30 cellular contexts compared by ENCODE assay signal in the genomic region with DNA sequence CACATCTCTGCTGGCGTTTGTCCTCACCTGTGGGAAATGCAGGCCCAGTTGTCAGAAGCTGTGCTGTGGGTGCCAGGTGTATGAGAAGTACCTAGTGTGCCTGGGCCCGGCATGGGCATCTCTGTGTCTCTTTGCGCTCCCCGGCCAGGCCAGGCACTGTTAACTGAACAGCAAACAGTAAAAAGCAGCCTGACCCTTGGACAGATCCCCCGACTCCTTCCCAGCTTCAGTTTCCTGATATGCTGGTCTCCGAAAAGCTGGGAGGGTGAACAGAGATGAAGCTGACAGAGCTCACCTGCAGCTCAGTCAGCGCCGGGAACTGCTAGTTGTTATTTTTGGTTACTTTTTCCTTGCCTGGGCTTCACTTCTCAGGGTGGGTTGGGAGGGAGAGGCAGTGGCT. TPM values are rescaled to one million over a fixed set of nuclear protein-coding genes. Genes with fewer than 3 reads are reported as not detected.
DNase-seq lines count a peak whose midpoint lies in the region; ATAC-seq, FAIRE-seq and TF ChIP-seq lines count a peak whose summit lies in the region.
"Had no signal": no experiment of that assay in that cellular context is flagged by ENCODE, and none has a peak within 500 bp of the region (broad histone marks: within the 10 kb centered on the region; RNA-seq: fewer than 3 reads in every experiment).

No MANE protein-coding gene starts in this region.

- TF ChIP-seq RAD21 in HepG2 (CRISPR knock-in tag; IDR thresholded peaks at IDR 0.05) = no peak

- peaks cover 73% of the 10 kb centered on the region for H3K79me2 ChIP-seq in HepG2 (ENCODE audit: insufficient read depth, low read length)
- H3K79me2 ChIP-seq in parathyroid adenoma = peaks cover 52% of the 10 kb centered on the region

- H2AFZ ChIP-seq in HepG2 (ENCODE audit: low read length) (no peak overlapping the region), parathyroid adenoma (no peak overlapping the region)

- TF ChIP-seq POLR2A in HepG2 (IDR thresholded peaks at IDR 0.05; ENCODE audit: insufficient read depth in 1 of 2, low read depth in 2 of 2, low read length in 2 of 2) (no peak), right lobe of liver (IDR thresholded peaks at IDR 0.05) (no peak), esophagus squamous epithelium (IDR thresholded peaks at IDR 0.05) (no peak), vagina (IDR thresholded peaks at IDR 0.05) (no peak)

- H3K9ac ChIP-seq in HepG2 (ENCODE audit: insufficient read depth, low read depth, low read length) (no peak overlapping the region), parathyroid adenoma (no peak overlapping the region)

- BruUV-seq in HepG2 (replicated peaks; lab: Mats Ljungman, UMichigan) = no TSS peak

- H3K27me3 ChIP-seq in HepG2 (ENCODE audit: control insufficient read depth in 1 of 2, insufficient read depth in 2 of 2, low read length in 2 of 2) = no peaks in the 10 kb centered on the region
- no peaks in the 10 kb centered on the region for H3K27me3 ChIP-seq in right lobe of liver
- no peaks in the 10 kb centered on the region for H3K27me3 ChIP-seq in esophagus squamous epithelium
- no peaks in the 10 kb centered on the region for H3K27me3 ChIP-seq in parathyroid adenoma (ENCODE audit: control insufficient read depth, insufficient read depth, low read length)
- no peaks in the 10 kb centered on the region for H3K27me3 ChIP-seq in vagina
- H3K27me3 ChIP-seq: gastrocnemius medialis, right atrium auricular region, SJSA1, spleen had no signal

- H3K36me3 ChIP-seq in HepG2 (replicated peaks in 1 of 2; ENCODE audit: control insufficient read depth in 1 of 2, insufficient read depth in 2 of 2, low read length in 2 of 2) (no peaks in the 10 kb centered on the region), right lobe of liver (no peaks in the 10 kb centered on the region), esophagus squamous epithelium (peaks cover 0 to 7% (median 0%) of the 10 kb centered on the region in 3 donors), parathyroid adenoma (ENCODE audit: control insufficient read depth, insufficient read depth, low read length) (no peaks in the 10 kb centered on the region), vagina (no peaks in the 10 kb centered on the region)
- H3K36me3 ChIP-seq: gastrocnemius medialis, right atrium auricular region, SJSA1 had no signal

- CTCF ChIA-PET in HepG2 (lab: Yijun Ruan, JAX; ENCODE audit: low intra/inter-chr PET ratio, low total read pairs) = no interaction called here

- peak; percentile 60 for FAIRE-seq in HepG2 (lab: Jason Lieb, UNC)
- FAIRE-seq: GM12891, RCC 7860 had no signal

- peaks cover 87% of the 10 kb centered on the region for H4K20me1 ChIP-seq in HepG2 (ENCODE audit: insufficient read depth, low read length)

- H3K4me2 ChIP-seq in HepG2 (ENCODE audit: low read depth, low read length) (peak overlapping the region; percentile 54), parathyroid adenoma (ENCODE audit: low read length) (peak overlapping the region; percentile 21)

- in situ Hi-C loops in HepG2 (cut with HindIII; ENCODE audit: extremely low pct_ligation_motif_present, low pct_unique_long_range_greater_than_20kb) = no loop called here

- H3K27ac ChIP-seq in HepG2 (ENCODE audit: extremely low read length, insufficient read depth, low read length) = no peak overlapping the region
- H3K27ac ChIP-seq in right lobe of liver = peak overlapping the region in 1 of 3 donors; percentile 0
- H3K27ac ChIP-seq in esophagus squamous epithelium = peak overlapping the region; percentile 81 to 93 (median 90)
- peak overlapping the region; percentile 86 for H3K27ac ChIP-seq in parathyroid adenoma
- peak overlapping the region; percentile 57 for H3K27ac ChIP-seq in vagina
- H3K27ac ChIP-seq: right atrium auricular region, SJSA1 had no signal

- intact Hi-C loops in HepG2 (cut with micrococcal nuclease; ENCODE audit: unreplicated experiment) = no loop called here
- intact Hi-C loops in right lobe of liver (cut with DNase I) = no loop called here
- intact Hi-C loops in esophagus squamous epithelium (cut with DNase I) = no loop called here
- intact Hi-C loops in vagina (cut with DNase I) = no loop called here

- no peaks in the 10 kb centered on the region for H3K9me3 ChIP-seq in HepG2 (ENCODE audit: low read length)
- no peaks in the 10 kb centered on the region for H3K9me3 ChIP-seq in right lobe of liver
- no peaks in the 10 kb centered on the region for H3K9me3 ChIP-seq in esophagus squamous epithelium
- H3K9me3 ChIP-seq in parathyroid adenoma (ENCODE audit: control insufficient read depth, low read length) = no peaks in the 10 kb centered on the region
- H3K9me3 ChIP-seq in vagina = no peaks in the 10 kb centered on the region
- H3K9me3 ChIP-seq: gastrocnemius medialis, right atrium auricular region, SJSA1, spleen had no signal

- H3K4me3 ChIP-seq in HepG2 (replicated peaks in 1 of 3; ENCODE audit: insufficient read depth in 1 of 3, low read depth in 2 of 3, low read length in 3 of 3) (no peak overlapping the region; a peak in 1 of 6 replicates), right lobe of liver (no peak overlapping the region), esophagus squamous epithelium (no peak overlapping the region), parathyroid adenoma (ENCODE audit: low read depth, low read length) (no peak overlapping the region), vagina (no peak overlapping the region)
- H3K4me3 ChIP-seq: gastrocnemius medialis, right atrium auricular region, SJSA1, spleen had no signal

- WGBS in HepG2 (ENCODE audit: low lambda C conversion rate) = 15% methylated on average over 7 of the region's 8 CpGs
- 35% methylated on average over 4 of the region's 8 CpGs for WGBS in right lobe of liver (ENCODE audit: insufficient coverage, low coverage, low lambda C conversion rate, missing lambda C conversion rate)
- WGBS in esophagus squamous epithelium, 2 donors = 22 to 50% methylated on average over 4 to 5 of the region's 8 CpGs

- peaks cover 61% of the 10 kb centered on the region for H3K4me1 ChIP-seq in HepG2 (ENCODE audit: insufficient read depth, low read length)
- peaks cover 2 to 100% (median 63%) of the 10 kb centered on the region in 4 donors for H3K4me1 ChIP-seq in right lobe of liver
- H3K4me1 ChIP-seq in esophagus squamous epithelium = peaks cover 87 to 100% (median 96%) of the 10 kb centered on the region in 3 donors
- peaks cover 81% of the 10 kb centered on the region for H3K4me1 ChIP-seq in parathyroid adenoma
- peaks cover 100% of the 10 kb centered on the region for H3K4me1 ChIP-seq in vagina
- H3K4me1 ChIP-seq: SJSA1 had no signal

- no peak for DNase-seq in HepG2 (ENCODE audit: low spot score)
- no peak for DNase-seq in right lobe of liver
- DNase-seq in esophagus squamous epithelium (lab: John Stamatoyannopoulos, UW) = no peak
- DNase-seq in vagina (ENCODE audit: extremely low spot score in 2 of 2) = no peak
- DNase-seq in HPDE6-E6E7 (ENCODE audit: extremely low spot score) = no peak
- DNase-seq in AML-193 (lab: John Stamatoyannopoulos, UW) = no peak
- DNase-seq: 8988T; activated CD4-positive, alpha-beta memory T cell treated with anti-CD3 and anti-CD28 coated beads, Interleukin-2, amount 10 ng/mL, durations not matched to agents 7 days and 5 days; activated CD4-positive, CD25-positive, alpha-beta regulatory T cell; activated CD8-positive, alpha-beta memory T cell treated with anti-CD3 and anti-CD28 coated beads, Interleukin-2, amount 50 U/mL, for 48 hours; amygdala; CD8-positive, alpha-beta T cell; cortex of kidney; DMS 273 treated with DMSO at 0.1 percent for 48 hours; gastrocnemius medialis; GOT3; IMR-90; naive thymus-derived CD8-positive, alpha-beta T cell; NCI-H1092 treated with DMSO at 0.1 percent for 48 hours; NCI-H187; NCI-H526 treated with DMSO at 0.1 percent for 48 hours; spleen; stimulated activated CD4-positive, alpha-beta T cell treated with anti-CD3 and anti-CD28 coated beads, Interleukin-4, amount 100 ng/mL, for 24 hours had no signal

- POLR2A ChIA-PET in HepG2 (lab: Yijun Ruan, JAX) = interaction anchor here (1.1 to 2.0 kb wide), 2 partner anchors 22 to 27 kb away, joined by 3 to 10 read pairs; no protein-coding TSS in a partner anchor

- TF ChIP-seq EP300 in HepG2 (IDR thresholded peaks at IDR 0.05; ENCODE audit: low read depth in 2 of 2, low read length in 2 of 2) = no peak
- TF ChIP-seq EP300 in HepG2 (CRISPR knock-in tag; IDR thresholded peaks at IDR 0.05; ENCODE audit: borderline replicate concordance) = no peak

- ATAC-seq in HepG2 = peak; percentile 54
- ATAC-seq in right lobe of liver = no peak
- ATAC-seq in HG02588 (IDR thresholded peaks at IDR 0.05; ENCODE audit: unreplicated experiment) = no peak
- ATAC-seq: CD8-positive, alpha-beta T cell; gastrocnemius medialis; naive thymus-derived CD8-positive, alpha-beta T cell; stimulated activated memory B cell treated with anti-CD40 and anti-IgM and Interleukin-4, amounts not matched to agents 10 μg/mL and 1 μg/mL and 100 μg/mL, for 72 hours had no signal

- no peak for TF ChIP-seq CTCF in HepG2 (CRISPR knock-in tag; IDR thresholded peaks at IDR 0.05)
- TF ChIP-seq CTCF in right lobe of liver (IDR thresholded peaks at IDR 0.05) = no peak
- TF ChIP-seq CTCF in esophagus squamous epithelium (IDR thresholded peaks at IDR 0.05) = no peak
- TF ChIP-seq CTCF in parathyroid adenoma (IDR thresholded peaks at IDR 0.05) = no peak
- no peak for TF ChIP-seq CTCF in vagina (IDR thresholded peaks at IDR 0.05)

RNA-seq across cellular contexts. Expression of gene RXRA, which starts 28.9 kb away (rescaled TPM):
- 19.2 and 29.2 TPM in 2 replicates for total RNA-seq in HepG2 (2016; rRNA removed; fragmentation: Illumina TruSeq; extraction: Trizol)
- total RNA-seq in HepG2 (2016; cell fraction: cytosol; rRNA removed; fragmentation: Illumina TruSeq; extraction: Trizol; ENCODE audit: low read depth) = 24.1 and 24.5 TPM in 2 replicates
- total RNA-seq in HepG2 (2016; cell fraction: insoluble cytoplasmic fraction; rRNA removed; fragmentation: Illumina TruSeq; extraction: Trizol) = 16.2 and 29.2 TPM in 2 replicates
- total RNA-seq in HepG2 (2016; cell fraction: membrane; rRNA removed; fragmentation: Illumina TruSeq; extraction: Trizol) = 50.6 and 51.0 TPM in 2 replicates
- total RNA-seq in HepG2 (2016; cell fraction: nucleus; rRNA removed; fragmentation: Illumina TruSeq; extraction: Trizol) = 14.5 and 14.9 TPM in 2 replicates
- 18.9 and 23.8 TPM in 2 replicates for polyA plus RNA-seq in HepG2 (2011; rRNA removed)
- polyA plus RNA-seq in HepG2 (2011; cell fraction: cytosol; rRNA removed) = 20.3 and 28.6 TPM in 2 replicates
- 25.5 and 28.6 TPM in 2 replicates for polyA plus RNA-seq in HepG2 (2011; cell fraction: nucleus; rRNA removed)
- polyA plus RNA-seq in HepG2 (2012) = 42.6 and 48.4 TPM in 2 replicates
- 68.3 and 74.3 TPM in 2 replicates for polyA plus RNA-seq in HepG2 (2016; cell fraction: cytosol; fragmentation: Illumina TruSeq; extraction: Trizol; ENCODE audit: low read depth)
- 28.2 and 39.1 TPM in 2 replicates for polyA plus RNA-seq in HepG2 (2016; cell fraction: insoluble cytoplasmic fraction; fragmentation: Illumina TruSeq; extraction: Trizol; ENCODE audit: low read depth)
- polyA plus RNA-seq in HepG2 (2016; cell fraction: membrane; fragmentation: Illumina TruSeq; extraction: Trizol; ENCODE audit: low read depth) = 81.0 and 95.6 TPM in 2 replicates
- 27.8 and 30.7 TPM in 2 replicates for polyA plus RNA-seq in HepG2 (2016; cell fraction: nucleus; fragmentation: Illumina TruSeq; extraction: Trizol; ENCODE audit: insufficient read depth, low read depth)
- 26.4 and 69.1 TPM in 2 replicates for polyA minus RNA-seq in HepG2 (2011; rRNA and poly(A)+ RNA removed; ENCODE audit: low replicate concordance)
- 27.2 and 30.5 TPM in 2 replicates for polyA minus RNA-seq in HepG2 (2011; cell fraction: cytosol; rRNA and poly(A)+ RNA removed)
- polyA minus RNA-seq in HepG2 (2011; cell fraction: nucleus; rRNA and poly(A)+ RNA removed) = 13.6 and 15.8 TPM in 2 replicates
- 100 to 1,000 TPM; 105 to 165 (median 131) TPM for total RNA-seq in right lobe of liver
- 10 to 100 TPM; 41.8 to 83.1 (median 50.4) TPM for total RNA-seq in esophagus squamous epithelium
- 49.4 TPM for total RNA-seq in vagina
